9 cellular contexts compared by ENCODE assay signal in genomic region chr5:96961053-96961452, GRCh38. TPM values are rescaled to one million over a fixed set of nuclear protein-coding genes. Genes with fewer than 3 reads are reported as not detected.
DNase-seq lines count a peak whose midpoint lies in the region; ATAC-seq and TF ChIP-seq lines count a peak whose summit lies in the region.
"Had no signal": no experiment of that assay in that cellular context is flagged by ENCODE, and none has a peak within 500 bp of the region (broad histone marks: within the 10 kb centered on the region; RNA-seq: fewer than 3 reads in every experiment).

No MANE protein-coding gene starts in this region.

- peak overlapping the region; percentile 48 for H3K4me3 Mint-ChIP-seq in activated CD8-positive, alpha-beta memory T cell treated with anti-CD3 and anti-CD28 coated beads, Interleukin-2, amount 10 ng/mL, durations not matched to agents 7 days and 5 days
- H3K4me3 Mint-ChIP-seq in stimulated activated memory B cell treated with anti-CD40 and anti-IgM and Interleukin-4, amounts not matched to agents 10 μg/mL and 1 μg/mL and 100 μg/mL, for 72 hours, result peak overlapping the region; percentile 26
- H3K4me3 Mint-ChIP-seq in WTC11, result no peak overlapping the region

- peak; percentile 55 for ATAC-seq in activated CD8-positive, alpha-beta memory T cell treated with anti-CD3 and anti-CD28 coated beads, Interleukin-2, amount 10 ng/mL, durations not matched to agents 7 days and 5 days
- ATAC-seq in HG03039 (IDR thresholded peaks at IDR 0.05; ENCODE audit: unreplicated experiment) (peak; percentile 37), WTC11 (no peak)
- ATAC-seq in stimulated activated memory B cell treated with anti-CD40 and anti-IgM and Interleukin-4, amounts not matched to agents 10 μg/mL and 1 μg/mL and 100 μg/mL, for 72 hours, result peak; percentile 69

- H3K27me3 Mint-ChIP-seq in activated CD8-positive, alpha-beta memory T cell treated with anti-CD3 and anti-CD28 coated beads, Interleukin-2, amount 10 ng/mL, durations not matched to agents 7 days and 5 days, result no peaks in the 10 kb centered on the region
- no peaks in the 10 kb centered on the region for H3K27me3 Mint-ChIP-seq in stimulated activated memory B cell treated with anti-CD40 and anti-IgM and Interleukin-4, amounts not matched to agents 10 μg/mL and 1 μg/mL and 100 μg/mL, for 72 hours
- no peaks in the 10 kb centered on the region for H3K27me3 Mint-ChIP-seq in WTC11 (ENCODE audit: low read depth)

- H3K4me1 Mint-ChIP-seq in activated CD8-positive, alpha-beta memory T cell treated with anti-CD3 and anti-CD28 coated beads, Interleukin-2, amount 10 ng/mL, durations not matched to agents 7 days and 5 days, result peaks cover 75% of the 10 kb centered on the region
- H3K4me1 Mint-ChIP-seq in stimulated activated memory B cell treated with anti-CD40 and anti-IgM and Interleukin-4, amounts not matched to agents 10 μg/mL and 1 μg/mL and 100 μg/mL, for 72 hours, result peaks cover 65% of the 10 kb centered on the region
- peaks cover 5% of the 10 kb centered on the region for H3K4me1 Mint-ChIP-seq in WTC11

- H3K27ac Mint-ChIP-seq in activated CD8-positive, alpha-beta memory T cell treated with anti-CD3 and anti-CD28 coated beads, Interleukin-2, amount 10 ng/mL, durations not matched to agents 7 days and 5 days, result peak overlapping the region; percentile 86
- H3K27ac Mint-ChIP-seq in stimulated activated memory B cell treated with anti-CD40 and anti-IgM and Interleukin-4, amounts not matched to agents 10 μg/mL and 1 μg/mL and 100 μg/mL, for 72 hours, result no peak overlapping the region
- no peak overlapping the region for H3K27ac Mint-ChIP-seq in WTC11

- CTCF ChIA-PET in activated CD8-positive, alpha-beta memory T cell treated with anti-CD3 and anti-CD28 coated beads, Interleukin-2, amount 10 ng/mL, durations not matched to agents 7 days and 5 days (lab: Charles Lee), result interaction anchor here (0.9 to 1.6 kb wide), 2 partner anchors 25 to 209 kb away, joined by 4 to 5 read pairs; partner anchors contain the start of gene LNPEP
- CTCF ChIA-PET in WTC11 (lab: Charles Lee) (no interaction called here), RWPE1 (lab: Yijun Ruan, JAX) (interaction anchor here (0.7 to 0.9 kb wide), 2 partner anchors 25 to 122 kb away, joined by 3 read pairs; partner anchors contain the start of gene LNPEP)

- POLR2A ChIA-PET in WTC11 (lab: Charles Lee), result no interaction called here
- POLR2A ChIA-PET in RWPE1 (lab: Yijun Ruan, JAX; ENCODE audit: low non-redundant PET), result no interaction called here

- H3K36me3 Mint-ChIP-seq in activated CD8-positive, alpha-beta memory T cell treated with anti-CD3 and anti-CD28 coated beads, Interleukin-2, amount 10 ng/mL, durations not matched to agents 7 days and 5 days, result peaks cover 41% of the 10 kb centered on the region
- H3K36me3 Mint-ChIP-seq in stimulated activated memory B cell treated with anti-CD40 and anti-IgM and Interleukin-4, amounts not matched to agents 10 μg/mL and 1 μg/mL and 100 μg/mL, for 72 hours, result peaks cover 18% of the 10 kb centered on the region
- no peaks in the 10 kb centered on the region for H3K36me3 Mint-ChIP-seq in WTC11

- peaks cover 3% of the 10 kb centered on the region for H3K9me3 Mint-ChIP-seq in activated CD8-positive, alpha-beta memory T cell treated with anti-CD3 and anti-CD28 coated beads, Interleukin-2, amount 10 ng/mL, durations not matched to agents 7 days and 5 days (ENCODE audit: low read depth)
- H3K9me3 Mint-ChIP-seq in stimulated activated memory B cell treated with anti-CD40 and anti-IgM and Interleukin-4, amounts not matched to agents 10 μg/mL and 1 μg/mL and 100 μg/mL, for 72 hours, result no peaks in the 10 kb centered on the region
- peaks cover 6% of the 10 kb centered on the region; the same call in 1 of the 2 replicates for H3K9me3 Mint-ChIP-seq in WTC11

- H3K27ac ChIP-seq in RWPE1, result no peak overlapping the region

- TF ChIP-seq CTCF in WTC11 (IDR thresholded peaks at IDR 0.05) (no peak), RWPE1 (conservative IDR thresholded peaks at IDR 0.05; ENCODE audit: low read depth) (no peak)

- DNase-seq in activated CD8-positive, alpha-beta memory T cell treated with anti-CD3 and anti-CD28 coated beads, Interleukin-2, amount 10 ng/mL, durations not matched to agents 7 days and 5 days, result no peak
- DNase-seq in activated CD8-positive, alpha-beta memory T cell treated with anti-CD3 and anti-CD28 coated beads, Interleukin-2, amount 50 U/mL, for 4 hours, result no peak
- DNase-seq in RPMI7951 (ENCODE audit: low read depth), result peak; percentile 7
- DNase-seq in WTC11 (ENCODE audit: low spot score), result no peak
- DNase-seq in AG08395 (ENCODE audit: low spot score), result no peak
- no peak for DNase-seq in RWPE1 (ENCODE audit: low spot score)
- DNase-seq: NCI-H526 treated with DMSO at 0.1 percent for 48 hours had no signal

TF ChIP-seq in WTC11, 78 proteins besides CTCF, POLR2A, EP300 and RAD21:
- TF ChIP-seq IRF2 (CRISPR knock-in tag; IDR thresholded peaks at IDR 0.05; ENCODE audit: borderline replicate concordance, low read depth) (no peak), ZNF671 (CRISPR knock-in tag; IDR thresholded peaks at IDR 0.05) (no peak), FOXK1 (CRISPR knock-in tag; IDR thresholded peaks at IDR 0.05) (no peak), CREM (CRISPR knock-in tag; IDR thresholded peaks at IDR 0.05) (no peak), ZNF232 (CRISPR knock-in tag; IDR thresholded peaks at IDR 0.05) (no peak), ATF3 (CRISPR knock-in tag; conservative IDR thresholded peaks at IDR 0.05) (no peak), TEAD1 (CRISPR knock-in tag; IDR thresholded peaks at IDR 0.05) (no peak), ATF2 (CRISPR knock-in tag; IDR thresholded peaks at IDR 0.05; ENCODE audit: borderline replicate concordance, low read depth) (no peak), ZSCAN18 (CRISPR knock-in tag; IDR thresholded peaks at IDR 0.05) (no peak), MYBL2 (CRISPR knock-in tag; IDR thresholded peaks at IDR 0.05) (no peak), PRDM15 (CRISPR knock-in tag; IDR thresholded peaks at IDR 0.05) (no peak), RORB (CRISPR knock-in tag; IDR thresholded peaks at IDR 0.05) (no peak), PRRX2 (CRISPR knock-in tag; IDR thresholded peaks at IDR 0.05) (no peak), FOXJ3 (CRISPR knock-in tag; IDR thresholded peaks at IDR 0.05; ENCODE audit: borderline replicate concordance) (no peak), ZNF263 (CRISPR knock-in tag; IDR thresholded peaks at IDR 0.05; ENCODE audit: low read depth) (no peak), CREB1 (CRISPR knock-in tag; IDR thresholded peaks at IDR 0.05) (no peak)

RNA-seq across cellular contexts. Expression of gene LNPEP, which starts 25.2 kb away (rescaled TPM):
- total RNA-seq in activated CD8-positive, alpha-beta memory T cell treated with anti-CD3 and anti-CD28 coated beads, Interleukin-2, amount 10 ng/mL, durations not matched to agents 7 days and 5 days, result 10 to 100 TPM; 67.4 to 80.4 TPM
- 17.3 and 22.3 TPM in 2 replicates for total RNA-seq in RPMI7951 (2014; rRNA removed; shearing (Covaris generic))
- 4.7 to 6.4 TPM (median 5.2 TPM) in 3 replicates for total RNA-seq in WTC11 (2021)
